Comparison of ENCODE assay signal across 1 cellular context in the genomic region with DNA sequence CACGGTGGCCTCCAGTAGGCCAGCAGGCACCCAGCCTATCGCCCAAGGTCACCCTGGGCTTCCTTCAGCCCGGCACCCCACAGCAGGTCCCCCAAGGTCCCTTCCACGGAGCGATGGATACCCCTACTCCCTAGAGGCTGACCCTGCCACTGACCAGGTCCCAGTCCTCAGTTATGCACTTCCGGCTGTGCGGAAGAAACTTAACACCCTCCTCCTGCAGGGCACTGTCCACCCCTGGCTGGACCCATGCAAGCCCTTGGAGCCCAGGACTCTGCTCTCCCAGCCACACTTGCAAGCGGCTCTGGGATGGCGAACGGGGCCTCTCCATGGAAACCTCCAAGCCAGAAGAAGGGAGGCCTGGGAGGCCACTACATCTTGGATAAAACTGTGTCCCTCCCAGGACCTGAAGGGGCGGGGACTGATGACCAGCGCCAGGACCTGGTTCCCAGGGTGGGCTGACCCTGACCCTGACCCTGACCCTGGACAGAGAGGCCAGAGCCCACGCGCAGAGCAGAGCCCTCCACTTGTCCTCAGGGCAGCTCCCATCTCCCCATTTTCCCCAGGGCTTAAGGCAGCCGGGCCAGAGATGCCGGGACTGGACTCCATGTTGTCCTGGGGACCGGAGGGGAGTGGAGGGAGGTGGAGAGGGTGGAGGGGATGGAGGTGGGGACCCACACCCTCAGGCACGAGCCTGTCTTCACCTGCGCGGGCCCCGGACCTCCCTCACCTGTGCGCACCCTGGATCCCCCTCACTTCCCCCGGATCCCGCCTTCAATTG.
TF ChIP-seq lines count a peak whose summit lies in the region.

No MANE protein-coding gene starts in this region.

TF ChIP-seq in GM12878, 131 proteins besides CTCF, POLR2A, EP300 and RAD21:
- TF ChIP-seq BMI1 (IDR thresholded peaks at IDR 0.05; ENCODE audit: borderline replicate concordance) (no peak), ATF7 (IDR thresholded peaks at IDR 0.05; ENCODE audit: low read depth) (no peak)
